ENCODE assay signal across 11 cellular contexts in genomic region chr6:104956663-104957294, GRCh38. TPM values are rescaled to one million over a fixed set of nuclear protein-coding genes. Genes with fewer than 3 reads are reported as not detected.
DNase-seq lines count a peak whose midpoint lies in the region; ATAC-seq lines count a peak whose summit lies in the region.
"Had no signal": no experiment of that assay in that cellular context is flagged by ENCODE, and none has a peak within 500 bp of the region (broad histone marks: within the 10 kb centered on the region; RNA-seq: fewer than 3 reads in every experiment).

Gene LIN28B (plus strand): TSS chr6:104957107. CDS start chr6:104957251, 144 bp downstream.

- H3K4ac ChIP-seq in neuronal stem cell (ENCODE audit: low read length): no peak within 1 kb of the TSS

- no peak for ATAC-seq in activated naive CD8-positive, alpha-beta T cell treated with anti-CD3 and anti-CD28 coated beads, Interleukin-2, amount 10 ng/mL, durations not matched to agents 7 days and 5 days (ENCODE audit: low read depth)
- ATAC-seq in HG02763 (IDR thresholded peaks at IDR 0.05; ENCODE audit: unreplicated experiment): no peak

- no peak within 1 kb of the TSS for H3K9ac ChIP-seq in neuronal stem cell (ENCODE audit: low read depth, low read length, poor library complexity)

- DNase-seq in SIG-M5 treated with dmso at 0.1 percent for 504 hours (lab: John Stamatoyannopoulos, UW; ENCODE audit: unreplicated experiment) (peak; percentile 77), SIG-M5 (lab: John Stamatoyannopoulos, UW) (no peak), NCI-H446 (lab: John Stamatoyannopoulos, UW) (peak; percentile 65 to 78), neuronal stem cell (ENCODE audit: low spot score) (no peak), posterior cingulate gyrus (no peak), NCI-H187 treated with DMSO at 0.1 percent for 48 hours (lab: John Stamatoyannopoulos, UW) (no peak)
- DNase-seq in activated naive CD8-positive, alpha-beta T cell treated with anti-CD3 and anti-CD28 coated beads, Interleukin-2, amount 10 ng/mL, durations not matched to agents 7 days and 5 days: no peak
- DNase-seq: naive B cell had no signal

- peak within 1 kb of the TSS; percentile 48 for H2AFZ ChIP-seq in neuronal stem cell (ENCODE audit: low read length)

- H3K9me3 Mint-ChIP-seq in activated naive CD8-positive, alpha-beta T cell treated with anti-CD3 and anti-CD28 coated beads, Interleukin-2, amount 10 ng/mL, durations not matched to agents 7 days and 5 days: peaks cover 5% of the 10 kb centered on the region

- H3K36me3 Mint-ChIP-seq in activated naive CD8-positive, alpha-beta T cell treated with anti-CD3 and anti-CD28 coated beads, Interleukin-2, amount 10 ng/mL, durations not matched to agents 7 days and 5 days: peaks cover 5% of the 10 kb centered on the region

- no peak within 1 kb of the TSS for H3K27ac Mint-ChIP-seq in activated naive CD8-positive, alpha-beta T cell treated with anti-CD3 and anti-CD28 coated beads, Interleukin-2, amount 10 ng/mL, durations not matched to agents 7 days and 5 days

- H3K27me3 ChIP-seq in neuronal stem cell (ENCODE audit: control insufficient read depth in 3 of 3, insufficient read depth in 3 of 3, low read depth in 1 of 3, low read length in 3 of 3): no peaks in the 10 kb centered on the region

- no peak within 1 kb of the TSS for H2BK5ac ChIP-seq in neuronal stem cell (ENCODE audit: low read length)

- no peak within 1 kb of the TSS for H2BK120ac ChIP-seq in neuronal stem cell (ENCODE audit: low read depth, low read length)

- peaks cover 0 to 12% of the 10 kb centered on the region in 2 donors for H3K36me3 ChIP-seq in neuronal stem cell (replicated peaks in 1 of 2; ENCODE audit: control insufficient read depth in 2 of 2, insufficient read depth in 2 of 2, low read length in 2 of 2)

- H4K91ac ChIP-seq in neuronal stem cell (ENCODE audit: low read depth, low read length, poor library complexity): no peak within 1 kb of the TSS

- no CpG with 5 or more reads among the region's 17 CpGs for WGBS in neuronal stem cell (ENCODE audit: extremely low coverage in 2 of 2, insufficient read length in 2 of 2, insufficient replicate concordance in 1 of 2), 2 donors

- peak within 1 kb of the TSS; percentile 54 for H3K4me3 Mint-ChIP-seq in activated naive CD8-positive, alpha-beta T cell treated with anti-CD3 and anti-CD28 coated beads, Interleukin-2, amount 10 ng/mL, durations not matched to agents 7 days and 5 days

- peaks cover 0 to 2% of the 10 kb centered on the region in 2 donors for H3K9me3 ChIP-seq in neuronal stem cell (replicated peaks in 1 of 2; ENCODE audit: control insufficient read depth in 2 of 2, insufficient read depth in 1 of 2, low read depth in 1 of 2, low read length in 2 of 2)

- peaks cover 2% of the 10 kb centered on the region for H3K79me1 ChIP-seq in neuronal stem cell (ENCODE audit: low read depth, low read length)

- H2AK5ac ChIP-seq in neuronal stem cell (ENCODE audit: low read depth, low read length): no peak within 1 kb of the TSS

- H2BK15ac ChIP-seq in neuronal stem cell (ENCODE audit: low read length): no peak within 1 kb of the TSS

- H3K14ac ChIP-seq in neuronal stem cell (ENCODE audit: low read length): no peak within 1 kb of the TSS

- H3K27ac ChIP-seq in neuronal stem cell (replicated peaks; ENCODE audit: low read length): peak within 1 kb of the TSS; percentile 96

- H4K8ac ChIP-seq in neuronal stem cell (ENCODE audit: low read depth, low read length): no peak within 1 kb of the TSS

- H3K4me3 ChIP-seq in neuronal stem cell (ENCODE audit: low read length in 2 of 2): peak within 1 kb of the TSS; percentile 73 to 89

- H3K4me2 ChIP-seq in neuronal stem cell (ENCODE audit: insufficient read depth, low read length, poor library complexity, severe bottlenecking): peak within 1 kb of the TSS; percentile 54

- H3K23ac ChIP-seq in neuronal stem cell (ENCODE audit: low read depth, low read length, poor library complexity): no peak within 1 kb of the TSS

- no peak within 1 kb of the TSS for H2BK12ac ChIP-seq in neuronal stem cell (ENCODE audit: low read length)

- peaks cover 0 to 13% of the 10 kb centered on the region in 2 donors for H3K4me1 ChIP-seq in neuronal stem cell (ENCODE audit: control insufficient read depth in 2 of 2, insufficient read depth in 1 of 2, low read depth in 1 of 2, low read length in 2 of 2)

- POLR2A ChIA-PET in activated naive CD8-positive, alpha-beta T cell treated with anti-CD3 and anti-CD28 coated beads, Interleukin-2, amount 10 ng/mL, durations not matched to agents 7 days and 5 days (lab: Charles Lee): no interaction called here

- intact Hi-C loops in posterior cingulate gyrus (cut with DNase I): no loop called here

- peaks cover 77% of the 10 kb centered on the region for H3K27me3 Mint-ChIP-seq in activated naive CD8-positive, alpha-beta T cell treated with anti-CD3 and anti-CD28 coated beads, Interleukin-2, amount 10 ng/mL, durations not matched to agents 7 days and 5 days

- H3K18ac ChIP-seq in neuronal stem cell (ENCODE audit: low read length): no peak within 1 kb of the TSS

- peaks cover 14% of the 10 kb centered on the region for H3K4me1 Mint-ChIP-seq in activated naive CD8-positive, alpha-beta T cell treated with anti-CD3 and anti-CD28 coated beads, Interleukin-2, amount 10 ng/mL, durations not matched to agents 7 days and 5 days

RNA-seq across cellular contexts. Expression of gene LIN28B, which starts in this region (rescaled TPM):
- not detected for total RNA-seq in activated naive CD8-positive, alpha-beta T cell treated with anti-CD3 and anti-CD28 coated beads, Interleukin-2, amount 10 ng/mL, durations not matched to agents 7 days and 5 days
- 84.6 TPM for polyA plus RNA-seq in neuronal stem cell (2013, experiment 1 of 2)
- 86.2 TPM for polyA plus RNA-seq in neuronal stem cell (2013, experiment 2 of 2)
- total RNA-seq: ureter had no signal
- polyA plus RNA-seq: AG04450 had no signal

Comparison
In these comparisons a context has a peak if more than half of its experiments do, and no peak if none do; other contexts are left out.
1. DNase-seq: peak in SIG-M5 treated with dmso at 0.1 percent for 504 hours (single experiment) and NCI-H446 (2 of 2); none in SIG-M5 (single experiment), activated naive CD8-positive, alpha-beta T cell treated with anti-CD3 and anti-CD28 coated beads, Interleukin-2, amount 10 ng/mL, durations not matched to agents 7 days and 5 days (single experiment), neuronal stem cell (single experiment), posterior cingulate gyrus (0 of 10) and NCI-H187 treated with DMSO at 0.1 percent for 48 hours (single experiment).